In genomic region chr16:88783391-88784073, GRCh38 we compare ENCODE assay signal across 8 cellular contexts. TPM values are rescaled to one million over a fixed set of nuclear protein-coding genes. Genes with fewer than 3 reads are reported as not detected.
DNase-seq lines count a peak whose midpoint lies in the region; ATAC-seq and TF ChIP-seq lines count a peak whose summit lies in the region.

No MANE protein-coding gene starts in this region.

- H3K4me1 ChIP-seq in BLaER1 (peaks cover 87% of the 10 kb centered on the region), Loucy (ENCODE audit: insufficient read depth, low read length, poor library complexity, severe bottlenecking) (peaks cover 27% of the 10 kb centered on the region), breast epithelium (peaks cover 6% of the 10 kb centered on the region in 2 donors), stomach (peaks cover 52 to 64% (median 61%) of the 10 kb centered on the region in 4 donors)

- H3K79me2 ChIP-seq in Loucy (ENCODE audit: insufficient read depth, low read length), result peaks cover 72% of the 10 kb centered on the region

- no peak for DNase-seq in breast epithelium (ENCODE audit: low spot score in 2 of 2)
- peak in 1 of 2 donors; percentile 48 for DNase-seq in left colon
- peak; percentile 54 for DNase-seq in stomach
- DNase-seq in D341Med (ENCODE audit: low spot score), result no peak
- no peak for DNase-seq in NCI-H82 (lab: John Stamatoyannopoulos, UW)

- TF ChIP-seq EP300 in stomach (IDR thresholded peaks at IDR 0.05), result no peak

- H3K9me3 ChIP-seq in BLaER1, result no peaks in the 10 kb centered on the region
- no peaks in the 10 kb centered on the region for H3K9me3 ChIP-seq in Loucy (ENCODE audit: insufficient read depth, low read depth, low read length)
- no peaks in the 10 kb centered on the region for H3K9me3 ChIP-seq in breast epithelium
- H3K9me3 ChIP-seq in stomach, result no peaks in the 10 kb centered on the region

- H3K4me2 ChIP-seq in BLaER1 (peak overlapping the region; percentile 95), Loucy (ENCODE audit: low read depth, low read length, poor library complexity, severe bottlenecking) (peak overlapping the region; percentile 79)

- H3K9ac ChIP-seq in BLaER1 (peak overlapping the region; percentile 97), Loucy (ENCODE audit: low read depth, low read length, poor library complexity, severe bottlenecking) (peak overlapping the region; percentile 91)

- intact Hi-C loops in breast epithelium (cut with DNase I; ENCODE audit: low total_unique reads) (loop anchor here (5.0 kb wide), 1 partner anchor 41 kb away; no protein-coding TSS in a partner anchor), left colon (cut with DNase I, micrococcal nuclease) (loop anchor here in 1 of 2 donors (5.0 kb wide), 1 partner anchor 36 kb away; no protein-coding TSS in a partner anchor), stomach (cut with DNase I; ENCODE audit: low total_unique reads) (no loop called here)

- TF ChIP-seq CTCF in Loucy (conservative IDR thresholded peaks at IDR 0.05; ENCODE audit: low read length), result no peak
- TF ChIP-seq CTCF in breast epithelium (IDR thresholded peaks at IDR 0.05), result no peak
- no peak for TF ChIP-seq CTCF in stomach (IDR thresholded peaks at IDR 0.05)

- WGBS in stomach, 5 donors, result 30 to 59% (median 48%) methylated on average over 17 to 27 of the region's 27 CpGs

- TF ChIP-seq POLR2A in breast epithelium (IDR thresholded peaks at IDR 0.05), result no peak
- TF ChIP-seq POLR2A in stomach (IDR thresholded peaks at IDR 0.05), result no peak

- H3K4me3 ChIP-seq in BLaER1, result peak overlapping the region; percentile 87
- peak overlapping the region; percentile 79 for H3K4me3 ChIP-seq in Loucy (ENCODE audit: low read length, poor library complexity, severe bottlenecking)
- H3K4me3 ChIP-seq in breast epithelium, result peak overlapping the region; percentile 75 to 100 (median 84)
- peak overlapping the region; percentile 70 to 89 (median 80) for H3K4me3 ChIP-seq in stomach

- H3K36me3 ChIP-seq in BLaER1 (no peaks in the 10 kb centered on the region), Loucy (ENCODE audit: insufficient read depth, low read length) (no peaks in the 10 kb centered on the region), breast epithelium (no peaks in the 10 kb centered on the region), stomach (no peaks in the 10 kb centered on the region)

- H4K20me1 ChIP-seq in BLaER1 (peaks cover 59% of the 10 kb centered on the region), Loucy (ENCODE audit: insufficient read depth, low read length, poor library complexity, severe bottlenecking) (peaks cover 31% of the 10 kb centered on the region)

- H3K27ac ChIP-seq in BLaER1, result peak overlapping the region; percentile 97
- H3K27ac ChIP-seq in breast epithelium, result peak overlapping the region; percentile 94 to 99
- peak overlapping the region; percentile 72 to 98 (median 90) for H3K27ac ChIP-seq in stomach

- H3K9me2 ChIP-seq in Loucy (replicated peaks; ENCODE audit: low read depth, low read length), result no peaks in the 10 kb centered on the region

- no peak overlapping the region for H2AFZ ChIP-seq in Loucy (ENCODE audit: low read length)

- peak; percentile 35 for ATAC-seq in left colon
- ATAC-seq in HG03025 (IDR thresholded peaks at IDR 0.05; ENCODE audit: low FRiP score, unreplicated experiment), result no peak

- H3K27me3 ChIP-seq in BLaER1 (no peaks in the 10 kb centered on the region), Loucy (ENCODE audit: insufficient read depth, low read length, poor library complexity, severe bottlenecking) (no peaks in the 10 kb centered on the region), breast epithelium (no peaks in the 10 kb centered on the region), stomach (no peaks in the 10 kb centered on the region)

- H3F3A ChIP-seq in Loucy (ENCODE audit: low read depth), result no peaks in the 10 kb centered on the region

RNA-seq across cellular contexts. Expression of gene PIEZO1, which starts 1.5 kb away (rescaled TPM):
- 100 to 1,000 TPM in 2 of 3 donors, 10 to 100 TPM in 1; 90.7 to 181 (median 135) TPM for total RNA-seq in breast epithelium
- total RNA-seq in left colon, result 100 to 1,000 TPM; 118 to 146 TPM
- 100 to 1,000 TPM in 4 of 5 donors, 10 to 100 TPM in 1; 81.7 to 171 (median 128) TPM for total RNA-seq in stomach
- 100 to 1,000 TPM in 1 of 3 donors, 10 to 100 TPM in 2; 43.7 to 153 (median 49.1) TPM for polyA plus RNA-seq in stomach

RNA-seq across cellular contexts. Expression of gene CDT1, which starts 20.1 kb away (rescaled TPM):
- total RNA-seq in breast epithelium (1 to 10 TPM; 1.3 to 3.3 (median 3.2) TPM), left colon (10 to 100 TPM in 1 of 2 donors, 1 to 10 TPM in 1; 6.8 to 14.8 TPM), stomach (100 to 1,000 TPM in 1 of 5 donors, 10 to 100 TPM in 1, 1 to 10 TPM in 3; 1.5 to 147 (median 8.7) TPM)
- 1 to 10 TPM; 3.2 to 5.2 (median 4.1) TPM for polyA plus RNA-seq in stomach

RNA-seq across cellular contexts. Expression of gene APRT, which starts 28.2 kb away (rescaled TPM):
- total RNA-seq in breast epithelium (100 to 1,000 TPM in 2 of 3 donors, 10 to 100 TPM in 1; 93.8 to 152 (median 126) TPM), left colon (100 to 1,000 TPM; 112 to 199 TPM), stomach (100 to 1,000 TPM in 2 of 5 donors, 10 to 100 TPM in 3; 18.1 to 340 (median 85.3) TPM)
- polyA plus RNA-seq in stomach, result 100 to 1,000 TPM; 224 to 250 (median 241) TPM
